ENCODE assay signal across 8 cellular contexts in the genomic region with DNA sequence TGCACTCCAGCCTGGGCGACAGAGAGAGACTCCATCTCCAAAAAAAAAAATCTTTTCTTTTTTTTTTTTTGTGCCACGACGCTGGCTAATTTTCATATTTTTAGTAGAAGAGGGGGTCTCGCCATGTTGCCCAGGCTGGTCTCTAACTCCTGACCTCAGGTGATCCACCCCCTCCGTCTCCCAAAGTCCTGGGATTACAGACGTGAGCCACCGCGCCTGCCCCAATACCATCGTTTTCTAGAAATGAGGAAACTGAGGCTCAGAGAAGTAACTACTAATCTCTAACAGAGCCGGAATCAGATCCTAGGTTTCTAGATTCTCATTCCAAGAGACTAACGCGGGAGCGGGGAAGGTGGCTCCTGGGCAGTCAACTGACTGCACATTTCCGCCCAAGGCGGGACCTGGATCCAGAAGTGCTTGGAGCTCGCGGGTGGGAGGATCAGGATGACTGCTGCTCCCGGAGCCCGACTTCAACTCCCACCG. TPM values are rescaled to one million over a fixed set of nuclear protein-coding genes. Genes with fewer than 3 reads are reported as not detected.
A peak's percentile ranks its signal among the peaks of the same experiment; 100 is the strongest.
DNase-seq lines count a peak whose midpoint lies in the region; ATAC-seq and TF ChIP-seq lines count a peak whose summit lies in the region.

No MANE protein-coding gene starts in this region.

- no peaks in the 10 kb centered on the region for H3K9me3 ChIP-seq in lung (ENCODE audit: control insufficient read depth in 2 of 2, insufficient read depth in 1 of 2, low read length in 1 of 2)

- H3K9me3 Mint-ChIP-seq in CD14-positive monocyte = no peaks in the 10 kb centered on the region

- in situ Hi-C loops in GM13976 (cut with MboI; ENCODE audit: low sequenced_read_pairs, unreplicated experiment) = no loop called here

- peaks cover 0 to 5% of the 10 kb centered on the region in 2 donors for H3K36me3 ChIP-seq in lung (ENCODE audit: control insufficient read depth in 2 of 2, insufficient read depth in 2 of 2, low read length in 2 of 2)
- no peaks in the 10 kb centered on the region for H3K36me3 ChIP-seq in urinary bladder (ENCODE audit: insufficient read depth)

- H3K27me3 Mint-ChIP-seq in CD14-positive monocyte (ENCODE audit: low read depth in 3 of 3) = peaks cover 4 to 17% (median 12%) of the 10 kb centered on the region in 3 donors

- intact Hi-C loops in CD14-positive monocyte (cut with micrococcal nuclease) = loop anchor here (1.0 to 2.0 kb wide), 3 partner anchors 40 to 54 kb away; a partner anchor contains a TSS

- ATAC-seq in GM19467 (IDR thresholded peaks at IDR 0.05; ENCODE audit: unreplicated experiment) = peak; percentile 11
- ATAC-seq in lung (ENCODE audit: insufficient read depth, low FRiP score) = peak; percentile 38

- H3K36me3 Mint-ChIP-seq in CD14-positive monocyte = peaks cover under 1% of the 10 kb centered on the region in 2 donors

- TF ChIP-seq CTCF in CD14-positive monocyte (IDR thresholded peaks at IDR 0.05) (no peak), lung (IDR thresholded peaks at IDR 0.05; ENCODE audit: control extremely low read depth, extremely low read depth) (no peak), GM13976 (IDR thresholded peaks at IDR 0.05; ENCODE audit: borderline replicate concordance, control extremely low read depth, extremely low read depth, insufficient read depth, missing control alignments) (no peak)

- peak overlapping the region; percentile 84 to 97 (median 90) for H3K27ac Mint-ChIP-seq in CD14-positive monocyte

- peaks cover 37% of the 10 kb centered on the region for H3K4me1 Mint-ChIP-seq in CD14-positive monocyte

- 0 to 1% methylated on average over 17 to 20 of the region's 20 CpGs for WGBS in lung, 2 donors
- under 1% methylated on average over 20 of the region's 20 CpGs for WGBS in urinary bladder

- DNase-seq in CD14-positive monocyte (ENCODE audit: low spot score) (no peak), NCI-H2029 treated with DMSO at 0.1 percent for 48 hours (lab: John Stamatoyannopoulos, UW) (peak; percentile 45), cerebellar cortex (ENCODE audit: low spot score) (peak; percentile 77), lung (ENCODE audit: low spot score) (no peak), NCI-H82 (lab: John Stamatoyannopoulos, UW) (no peak), GM13976 (ENCODE audit: low spot score) (no peak)

- H3K4me3 ChIP-seq in lung (peak overlapping the region; percentile 62), urinary bladder (ENCODE audit: low read depth, low read length) (peak overlapping the region; percentile 67)

- peak overlapping the region; percentile 93 to 99 for H3K4me3 Mint-ChIP-seq in CD14-positive monocyte

- H3K4me1 ChIP-seq in lung (ENCODE audit: control insufficient read depth in 2 of 2, insufficient read depth in 2 of 2, low read length in 2 of 2) (no peaks in the 10 kb centered on the region), urinary bladder (ENCODE audit: insufficient read depth) (no peaks in the 10 kb centered on the region)

- H3K27ac ChIP-seq in lung (ENCODE audit: low read depth in 1 of 2, low read length in 1 of 2) = peak overlapping the region; percentile 96 to 97
- H3K27ac ChIP-seq in urinary bladder (ENCODE audit: low read depth) = peak overlapping the region; percentile 81

- H3K27me3 ChIP-seq in lung (ENCODE audit: control insufficient read depth, insufficient read depth) = no peaks in the 10 kb centered on the region

RNA-seq across cellular contexts. Expression of a gene that starts 13.6 kb away (rescaled TPM):
- polyA plus RNA-seq in CD14-positive monocyte (1 to 10 TPM; 3.6 to 5.8 TPM), lung (10 to 100 TPM; 19.0 to 23.0 TPM), urinary bladder (52.7 TPM)
- total RNA-seq in lung (10 to 100 TPM; 31.4 to 42.7 TPM), urinary bladder (23.6 TPM)

RNA-seq across cellular contexts. Expression of a gene that starts 27.8 kb away (rescaled TPM):
- polyA plus RNA-seq in CD14-positive monocyte = 10 to 100 TPM in 1 of 2 donors, 1 to 10 TPM in 1; 9.1 to 10.3 TPM
- 10 to 100 TPM; 35.9 to 86.2 TPM for total RNA-seq in lung
- 10 to 100 TPM; 55.8 to 65.3 TPM for polyA plus RNA-seq in lung
- total RNA-seq in urinary bladder = 25.2 TPM
- 44.0 TPM for polyA plus RNA-seq in urinary bladder

RNA-seq across cellular contexts. Expression of a gene that starts 36.4 kb away (rescaled TPM):
- polyA plus RNA-seq in CD14-positive monocyte = 100 to 1,000 TPM; 157 to 176 TPM
- 10 to 100 TPM; 27.4 to 99.6 TPM for total RNA-seq in lung
- polyA plus RNA-seq in lung = 100 to 1,000 TPM; 103 to 183 TPM
- 8.8 TPM for total RNA-seq in urinary bladder
- 157 TPM for polyA plus RNA-seq in urinary bladder

RNA-seq across cellular contexts. Expression of a gene that starts 50.6 kb away (rescaled TPM):
- polyA plus RNA-seq in CD14-positive monocyte (10 to 100 TPM; 34.9 to 43.0 TPM), lung (100 to 1,000 TPM in 1 of 2 donors, 10 to 100 TPM in 1; 95.2 to 130 TPM), urinary bladder (66.3 TPM)
- total RNA-seq in lung (10 to 100 TPM; 37.1 to 99.8 TPM), urinary bladder (21.1 TPM)

RNA-seq across cellular contexts. Expression of a gene that starts 56.5 kb away (rescaled TPM):
- polyA plus RNA-seq in CD14-positive monocyte (under 1 TPM; 0.44 to 0.94 TPM), lung (1 to 10 TPM; 7.6 to 10.0 TPM), urinary bladder (9.2 TPM)
- total RNA-seq in lung (1 to 10 TPM; 3.5 to 9.8 TPM), urinary bladder (2.7 TPM)

Comparison
In these comparisons a context has a peak if more than half of its experiments do, and no peak if none do; other contexts are left out.
1. DNase-seq: peak in NCI-H2029 treated with DMSO at 0.1 percent for 48 hours (single experiment) and cerebellar cortex (single experiment); none in CD14-positive monocyte (single experiment), lung (single experiment), NCI-H82 (single experiment) and GM13976 (single experiment).